8 cellular contexts compared by ENCODE assay signal in the genomic region with DNA sequence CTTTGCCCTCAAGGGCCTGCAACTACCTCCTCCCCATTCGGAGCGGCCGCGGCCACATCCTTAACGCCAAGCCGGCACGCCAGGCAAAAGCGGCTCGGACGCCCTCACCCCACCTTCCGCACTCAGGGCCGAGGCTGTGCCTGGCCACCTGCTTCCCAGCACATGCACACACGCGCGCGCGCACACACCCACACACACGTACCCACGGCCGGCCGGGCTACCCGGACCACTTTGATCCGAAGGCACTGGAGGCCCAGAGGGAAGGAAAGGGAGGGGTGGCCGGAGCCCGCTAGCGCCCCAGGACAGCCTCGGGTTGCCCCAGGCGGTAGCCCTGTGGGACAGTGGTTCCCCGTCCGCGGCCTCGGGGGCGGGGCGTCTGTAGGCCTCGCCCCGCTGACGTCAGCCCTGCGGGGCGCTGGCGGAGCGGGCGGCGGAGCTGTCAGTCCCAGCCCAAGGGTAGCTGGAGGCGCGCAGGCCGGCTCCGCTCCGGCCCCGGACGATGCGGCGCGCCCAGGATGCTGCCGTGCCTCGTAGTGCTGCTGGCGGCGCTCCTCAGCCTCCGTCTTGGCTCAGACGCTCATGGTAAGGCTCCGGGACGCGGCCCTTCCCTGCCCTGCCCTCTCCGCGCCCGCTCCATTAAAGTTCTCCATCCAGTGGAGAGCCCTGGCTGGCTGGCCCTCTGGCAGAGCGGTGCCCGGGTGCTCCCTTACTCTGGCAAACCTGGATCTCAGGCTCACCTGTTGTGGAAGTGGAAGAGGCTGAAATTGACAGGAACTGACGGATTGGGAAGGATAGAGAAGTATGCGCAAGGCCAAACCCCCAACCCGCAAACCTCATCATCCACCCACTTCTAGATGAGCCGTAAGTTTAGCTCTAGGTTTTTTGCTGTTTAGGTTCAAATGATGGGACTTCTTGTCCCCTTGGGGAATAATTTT. TPM values are rescaled to one million over a fixed set of nuclear protein-coding genes. Genes with fewer than 3 reads are reported as not detected.
A peak's percentile ranks its signal among the peaks of the same experiment; 100 is the strongest.
DNase-seq lines count a peak whose midpoint lies in the region; ATAC-seq and TF ChIP-seq lines count a peak whose summit lies in the region.

TSS of gene IL10RA (plus strand) at position 442 of the 935 bp plus-strand sequence. CDS start at position 516, 74 bp downstream.

- H3K27me3 Mint-ChIP-seq in activated CD8-positive, alpha-beta memory T cell treated with anti-CD3 and anti-CD28 coated beads, Interleukin-2, amount 10 ng/mL, durations not matched to agents 7 days and 5 days, result no peaks in the 10 kb centered on the region

- H3K4me1 Mint-ChIP-seq in activated CD8-positive, alpha-beta memory T cell treated with anti-CD3 and anti-CD28 coated beads, Interleukin-2, amount 10 ng/mL, durations not matched to agents 7 days and 5 days, result peaks cover 70% of the 10 kb centered on the region

- TF ChIP-seq POLR2A in GM18505 (IDR thresholded peaks at IDR 0.05; ENCODE audit: borderline replicate concordance, extremely low read depth, insufficient read depth, insufficient read length), result peak; percentile 97
- peak; percentile 56 for TF ChIP-seq POLR2A in erythroblast (IDR thresholded peaks at IDR 0.05; ENCODE audit: low read length)

- H3K4me3 ChIP-seq in ACC112 (ENCODE audit: low read depth, low read length), result peak within 1 kb of the TSS; percentile 51
- H3K4me3 ChIP-seq in muscle layer of colon (ENCODE audit: low read depth in 1 of 2, low read length in 2 of 2), result peak within 1 kb of the TSS; percentile 69 to 89

- peak within 1 kb of the TSS; percentile 18 for H3K9ac ChIP-seq in muscle layer of colon (ENCODE audit: low read length)

- H3K9me3 ChIP-seq in muscle layer of colon (ENCODE audit: low read length), result no peaks in the 10 kb centered on the region

- no peaks in the 10 kb centered on the region for H3K9me3 Mint-ChIP-seq in activated CD8-positive, alpha-beta memory T cell treated with anti-CD3 and anti-CD28 coated beads, Interleukin-2, amount 10 ng/mL, durations not matched to agents 7 days and 5 days (ENCODE audit: low read depth)

- H3K36me3 ChIP-seq in ACC112 (ENCODE audit: insufficient read depth, low read length) (no peaks in the 10 kb centered on the region), muscle layer of colon (ENCODE audit: insufficient read depth, low read length) (no peaks in the 10 kb centered on the region)

- H3K4me3 Mint-ChIP-seq in activated CD8-positive, alpha-beta memory T cell treated with anti-CD3 and anti-CD28 coated beads, Interleukin-2, amount 10 ng/mL, durations not matched to agents 7 days and 5 days, result peak within 1 kb of the TSS; percentile 96

- H3K4me1 ChIP-seq in ACC112 (ENCODE audit: control insufficient read depth, insufficient read depth, low read length, unreplicated experiment) (no peaks in the 10 kb centered on the region), muscle layer of colon (ENCODE audit: insufficient read depth, low read length) (peaks cover 6% of the 10 kb centered on the region)

- H2AFZ ChIP-seq in ACC112 (ENCODE audit: low read length, unreplicated experiment), result no peak within 1 kb of the TSS

- peaks cover 73% of the 10 kb centered on the region for H3K36me3 Mint-ChIP-seq in activated CD8-positive, alpha-beta memory T cell treated with anti-CD3 and anti-CD28 coated beads, Interleukin-2, amount 10 ng/mL, durations not matched to agents 7 days and 5 days

- peaks cover 59% of the 10 kb centered on the region for H3K27me3 ChIP-seq in ACC112 (ENCODE audit: insufficient read depth, low read length)
- H3K27me3 ChIP-seq in muscle layer of colon (ENCODE audit: control insufficient read depth in 1 of 2, insufficient read depth in 2 of 2, low read length in 2 of 2), result no peaks in the 10 kb centered on the region

- peak within 1 kb of the TSS; percentile 97 for H3K27ac Mint-ChIP-seq in activated CD8-positive, alpha-beta memory T cell treated with anti-CD3 and anti-CD28 coated beads, Interleukin-2, amount 10 ng/mL, durations not matched to agents 7 days and 5 days

- H3K27ac ChIP-seq in ACC112 (ENCODE audit: low read depth, low read length) (no peak within 1 kb of the TSS), muscle layer of colon (ENCODE audit: low read depth, low read length) (peak within 1 kb of the TSS; percentile 66)

- CTCF ChIA-PET in activated CD8-positive, alpha-beta memory T cell treated with anti-CD3 and anti-CD28 coated beads, Interleukin-2, amount 10 ng/mL, durations not matched to agents 7 days and 5 days (lab: Charles Lee), result interaction anchor here (0.6 to 39.2 kb wide), 18 partner anchors 8 to 179 kb away, joined by 3 to 459 read pairs (median 4); no protein-coding TSS in a partner anchor

- DNase-seq in NCI-H446 (lab: John Stamatoyannopoulos, UW), result peak; percentile 60 to 88
- DNase-seq in activated CD8-positive, alpha-beta memory T cell treated with anti-CD3 and anti-CD28 coated beads, Interleukin-2, amount 10 ng/mL, durations not matched to agents 7 days and 5 days, result peak; percentile 90
- DNase-seq in erythroblast (lab: John Stamatoyannopoulos, UW), result peak; percentile 60 to 81
- DNase-seq in stimulated activated CD8-positive, alpha-beta memory T cell treated with anti-CD3 and anti-CD28 coated beads, Interleukin-7, amount 100 ng/mL, for 1 hour (ENCODE audit: low read depth in 2 of 2), result peak; percentile 69 to 73

- ATAC-seq in GM18505 (IDR thresholded peaks at IDR 0.05; ENCODE audit: unreplicated experiment), result peak; percentile 86
- peak; percentile 88 for ATAC-seq in HG02981 (IDR thresholded peaks at IDR 0.05; ENCODE audit: unreplicated experiment)
- ATAC-seq in activated CD8-positive, alpha-beta memory T cell treated with anti-CD3 and anti-CD28 coated beads, Interleukin-2, amount 10 ng/mL, durations not matched to agents 7 days and 5 days, result peak; percentile 91

- no peaks in the 10 kb centered on the region for H3K79me2 ChIP-seq in ACC112 (ENCODE audit: control insufficient read depth, insufficient read depth, low read length, unreplicated experiment)

RNA-seq across cellular contexts. Expression of gene IL10RA, which starts in this region (rescaled TPM):
- total RNA-seq in activated CD8-positive, alpha-beta memory T cell treated with anti-CD3 and anti-CD28 coated beads, Interleukin-2, amount 10 ng/mL, durations not matched to agents 7 days and 5 days, result 100 to 1,000 TPM; 247 to 260 TPM
